In genomic region chr15:40052604-40053003, GRCh38 we compare ENCODE assay signal across 17 cellular contexts. TPM values are rescaled to one million over a fixed set of nuclear protein-coding genes. Genes with fewer than 3 reads are reported as not detected.
DNase-seq lines count a peak whose midpoint lies in the region; ATAC-seq and TF ChIP-seq lines count a peak whose summit lies in the region.
"Had no signal": no experiment of that assay in that cellular context is flagged by ENCODE, and none has a peak within 500 bp of the region (broad histone marks: within the 10 kb centered on the region; RNA-seq: fewer than 3 reads in every experiment).

No MANE protein-coding gene starts in this region.

- H3K4me3 Mint-ChIP-seq in type B pancreatic cell: no peak overlapping the region

- no peak for TF ChIP-seq CTCF in right atrium auricular region (IDR thresholded peaks at IDR 0.05)
- no peak for TF ChIP-seq CTCF in type B pancreatic cell (conservative IDR thresholded peaks at IDR 0.05)
- TF ChIP-seq CTCF in suprapubic skin (IDR thresholded peaks at IDR 0.05): no peak

- H3K4me1 ChIP-seq in right atrium auricular region (peaks cover 0 to 40% of the 10 kb centered on the region in 2 donors), suprapubic skin (peaks cover 36% of the 10 kb centered on the region)

- no peaks in the 10 kb centered on the region for H3K9me3 ChIP-seq in right atrium auricular region
- no peaks in the 10 kb centered on the region for H3K9me3 ChIP-seq in suprapubic skin
- H3K9me3 ChIP-seq: A549, gastroesophageal sphincter had no signal

- H3K27ac ChIP-seq in right atrium auricular region: no peak overlapping the region
- no peak overlapping the region for H3K27ac ChIP-seq in suprapubic skin
- H3K27ac ChIP-seq: A549, gastroesophageal sphincter, PC-9, VCaP had no signal

- in situ Hi-C loops in SK-MEL-5 (cut with HindIII; ENCODE audit: low pct_unique_long_range_greater_than_20kb, low sequenced_read_pairs): no loop called here

- no peak for TF ChIP-seq EP300 in suprapubic skin (IDR thresholded peaks at IDR 0.05)

- WGBS in suprapubic skin: 69% methylated on average over 4 of the region's 6 CpGs

- no peak for ATAC-seq in Right ventricle myocardium superior (ENCODE audit: poor library complexity)
- ATAC-seq: gastroesophageal sphincter, sciatic nerve had no signal

- H3K27me3 Mint-ChIP-seq in type B pancreatic cell: no peaks in the 10 kb centered on the region

- peak; percentile 56 for DNase-seq in right atrium auricular region (ENCODE audit: low spot score)
- no peak for DNase-seq in Right ventricle myocardium superior
- peak; percentile 22 for DNase-seq in SK-MEL-5 (ENCODE audit: low read depth, low spot score)
- DNase-seq in kidney tubule cell (ENCODE audit: low spot score): peak; percentile 92
- peak; percentile 7 for DNase-seq in type B pancreatic cell (ENCODE audit: extremely low spot score, unreplicated experiment)
- DNase-seq in AG08396 (ENCODE audit: low spot score): no peak
- no peak for DNase-seq in suprapubic skin (ENCODE audit: low spot score in 2 of 2)
- DNase-seq in COLO668 (lab: John Stamatoyannopoulos, UW; ENCODE audit: unreplicated experiment): no peak
- DNase-seq: NCI-H1694 treated with DMSO at 0.1 percent for 48 hours; NCI-H510A; stimulated activated CD4-positive, alpha-beta T cell treated with anti-CD3 and anti-CD28 coated beads, Interleukin-4, amount 100 ng/mL, for 24 hours; SW 1271 had no signal

- H3K4me1 Mint-ChIP-seq in type B pancreatic cell (ENCODE audit: unreplicated experiment): peaks cover 57% of the 10 kb centered on the region

- intact Hi-C loops in Right ventricle myocardium superior (cut with DNase I): no loop called here

- H3K27ac Mint-ChIP-seq in type B pancreatic cell: peak overlapping the region; percentile 21

- no peaks in the 10 kb centered on the region for H3K9me3 Mint-ChIP-seq in type B pancreatic cell

- H3K4me3 ChIP-seq in right atrium auricular region: no peak overlapping the region
- no peak overlapping the region for H3K4me3 ChIP-seq in suprapubic skin
- H3K4me3 ChIP-seq: A549, gastroesophageal sphincter, PC-9 had no signal

- no peaks in the 10 kb centered on the region for H3K27me3 ChIP-seq in right atrium auricular region
- no peaks in the 10 kb centered on the region for H3K27me3 ChIP-seq in suprapubic skin
- H3K27me3 ChIP-seq: gastroesophageal sphincter had no signal

- TF ChIP-seq POLR2A in suprapubic skin (IDR thresholded peaks at IDR 0.05): no peak

- no peaks in the 10 kb centered on the region for H3K36me3 ChIP-seq in right atrium auricular region
- H3K36me3 ChIP-seq in suprapubic skin: no peaks in the 10 kb centered on the region

- H3K36me3 Mint-ChIP-seq in type B pancreatic cell: peaks cover 3% of the 10 kb centered on the region

RNA-seq across cellular contexts. Expression of gene SRP14, which starts 13.6 kb away (rescaled TPM):
- total RNA-seq in right atrium auricular region (100 to 1,000 TPM; 255 to 283 TPM), Right ventricle myocardium superior (196 TPM), type B pancreatic cell (ENCODE audit: low replicate concordance) (176 and 235 TPM in 2 replicates), suprapubic skin (100 to 1,000 TPM; 161 to 218 (median 170) TPM)
- total RNA-seq in SK-MEL-5 (2014; rRNA removed; shearing (Covaris generic)): 360 and 428 TPM in 2 replicates
- 350 and 532 TPM in 2 replicates for polyA plus RNA-seq in SK-MEL-5 (2015; cell fraction: cytosol; rRNA removed)
- polyA plus RNA-seq in SK-MEL-5 (2015; cell fraction: nucleus; rRNA removed): 73.9 and 74.1 TPM in 2 replicates

RNA-seq across cellular contexts. Expression of gene BMF, which starts 56.1 kb away (rescaled TPM):
- 1 to 10 TPM; 1.3 to 3.0 TPM for total RNA-seq in right atrium auricular region
- 3.4 TPM for total RNA-seq in Right ventricle myocardium superior
- total RNA-seq in SK-MEL-5 (2014; rRNA removed; shearing (Covaris generic)): 6.9 and 7.8 TPM in 2 replicates
- polyA plus RNA-seq in SK-MEL-5 (2015; cell fraction: cytosol; rRNA removed): 10.0 and 12.2 TPM in 2 replicates
- 14.8 and 33.6 TPM in 2 replicates for polyA plus RNA-seq in SK-MEL-5 (2015; cell fraction: nucleus; rRNA removed)
- total RNA-seq in type B pancreatic cell (ENCODE audit: low replicate concordance): 60.9 and 112 TPM in 2 replicates
- 10 to 100 TPM in 2 of 4 donors, 1 to 10 TPM in 2; 2.6 to 11.1 (median 9.8) TPM for total RNA-seq in suprapubic skin

Comparison
In these comparisons a context has a peak if more than half of its experiments do, and no peak if none do; other contexts are left out.
1. DNase-seq: peak in right atrium auricular region (single experiment), SK-MEL-5 (single experiment), kidney tubule cell (single experiment) and type B pancreatic cell (single experiment); none in Right ventricle myocardium superior (single experiment), AG08396 (single experiment), suprapubic skin (0 of 2) and COLO668 (single experiment).